ENCODE assay signal across 11 cellular contexts in genomic region chr2:108271691-108272253, GRCh38. TPM values are rescaled to one million over a fixed set of nuclear protein-coding genes. Genes with fewer than 3 reads are reported as not detected.
A peak's percentile ranks its signal among the peaks of the same experiment; 100 is the strongest.
DNase-seq lines count a peak whose midpoint lies in the region; ATAC-seq and TF ChIP-seq lines count a peak whose summit lies in the region.
"Had no signal": no experiment of that assay in that cellular context is flagged by ENCODE, and none has a peak within 500 bp of the region (broad histone marks: within the 10 kb centered on the region; RNA-seq: fewer than 3 reads in every experiment).

No MANE protein-coding gene starts in this region.

- TF ChIP-seq POLR2A in adrenal gland (IDR thresholded peaks at IDR 0.05), result no peak

- DNase-seq in HT-29 (ENCODE audit: low spot score) (peak; percentile 23), adrenal gland (peak in 4 of 7 donors; percentile 19 to 55 (median 22)), iris pigment epithelial cell (ENCODE audit: low read depth) (peak; percentile 84), thoracic aorta (ENCODE audit: low spot score) (no peak), NCI-H1436 treated with DMSO at 0.1 percent for 48 hours (lab: John Stamatoyannopoulos, UW) (no peak), NCI-H1105 treated with DMSO at 0.1 percent for 48 hours (lab: John Stamatoyannopoulos, UW) (no peak)
- no peak for DNase-seq in effector CD4-positive, alpha-beta T cell
- DNase-seq: activated CD4-positive, CD25-positive, alpha-beta regulatory T cell; NCI-H1436 had no signal

- no peak for TF ChIP-seq CTCF in adrenal gland (IDR thresholded peaks at IDR 0.05)
- no peak for TF ChIP-seq CTCF in thoracic aorta (IDR thresholded peaks at IDR 0.05)

- H3K36me3 ChIP-seq in adrenal gland (replicated peaks in 1 of 2), result no peaks in the 10 kb centered on the region
- no peaks in the 10 kb centered on the region for H3K36me3 ChIP-seq in thoracic aorta

- H3K27me3 ChIP-seq in adrenal gland (no peaks in the 10 kb centered on the region), thoracic aorta (replicated peaks; ENCODE audit: insufficient read depth) (no peaks in the 10 kb centered on the region)

- H3K4me3 ChIP-seq in adrenal gland (peak overlapping the region in 1 of 4 donors; percentile 32), thoracic aorta (peak overlapping the region; percentile 58)

- ATAC-seq in thoracic aorta (ENCODE audit: insufficient number of reproducible peaks, low FRiP score, low read depth), result no peak
- no peak for ATAC-seq in GM21786 (IDR thresholded peaks at IDR 0.05; ENCODE audit: unreplicated experiment)

- H3K4me1 ChIP-seq in adrenal gland (replicated peaks in 1 of 2) (no peaks in the 10 kb centered on the region), thoracic aorta (ENCODE audit: control insufficient read depth in 1 of 2, low read depth in 2 of 2) (peaks cover 5 to 24% of the 10 kb centered on the region in 2 donors)

- no peaks in the 10 kb centered on the region for H3K9me3 ChIP-seq in adrenal gland (replicated peaks in 1 of 3)
- H3K9me3 ChIP-seq in thoracic aorta, result no peaks in the 10 kb centered on the region

- intact Hi-C loops in adrenal gland (cut with DNase I), result no loop called here

- 56 to 67% (median 64%) methylated on average over 7 of the region's 7 CpGs for WGBS in adrenal gland, 4 donors

- H3K27ac ChIP-seq in adrenal gland (peak overlapping the region in 1 of 5 donors; percentile 45), thoracic aorta (peak overlapping the region; percentile 53 to 54)

RNA-seq across cellular contexts. Expression of gene SULT1C2, which starts 16.9 kb away (rescaled TPM):
- not detected in 2 replicates for total RNA-seq in HT-29 (2014; rRNA removed; shearing (Covaris generic))
- under 1 TPM in 1 of 8 donors, not detected in 7; 0.39 TPM for total RNA-seq in adrenal gland
- under 1 TPM in 2 of 3 donors, not detected in 1; 0.10 to 0.32 TPM for polyA plus RNA-seq in adrenal gland
- 10 to 100 TPM in 1 of 2 donors, not detected in 1; 16.6 TPM for total RNA-seq in thoracic aorta

RNA-seq across cellular contexts. Expression of gene SULT1C3, which starts 32.0 kb away (rescaled TPM):
- 0.94 TPM in 1 of 2 replicates, not detected in the other for total RNA-seq in HT-29 (2014; rRNA removed; shearing (Covaris generic))
- total RNA-seq in adrenal gland (not detected), thoracic aorta (not detected)
- polyA plus RNA-seq in adrenal gland, result not detected
- total RNA-seq: cerebellum had no signal

Comparison
In these comparisons a context has a peak if more than half of its experiments do, and no peak if none do; other contexts are left out.
1. DNase-seq: peak in HT-29 (single experiment), adrenal gland (4 of 7) and iris pigment epithelial cell (single experiment); none in thoracic aorta (single experiment), NCI-H1436 treated with DMSO at 0.1 percent for 48 hours (single experiment), effector CD4-positive, alpha-beta T cell (single experiment) and NCI-H1105 treated with DMSO at 0.1 percent for 48 hours (single experiment).